24 cellular contexts compared by ENCODE assay signal in the genomic region with DNA sequence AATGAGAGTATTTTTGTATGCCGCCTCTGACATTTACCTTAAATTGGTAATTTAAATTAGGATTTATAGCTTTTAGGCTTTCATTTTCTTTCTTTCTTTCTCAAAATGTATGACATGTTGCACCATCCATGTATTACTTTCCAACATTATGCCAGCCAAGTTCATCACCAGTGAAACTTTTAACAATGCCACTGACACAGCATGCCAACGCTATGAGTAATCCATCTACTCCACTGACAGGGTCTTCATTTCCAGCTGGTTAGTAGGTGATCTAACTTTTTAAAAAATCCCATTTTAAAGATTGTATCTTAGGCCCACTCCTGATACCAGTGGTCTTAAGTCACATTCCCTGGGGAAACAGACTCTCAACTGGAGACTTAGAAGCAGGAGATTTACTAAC. TPM values are rescaled to one million over a fixed set of nuclear protein-coding genes. Genes with fewer than 3 reads are reported as not detected.
A peak's percentile ranks its signal among the peaks of the same experiment; 100 is the strongest.
DNase-seq lines count a peak whose midpoint lies in the region; ATAC-seq and TF ChIP-seq lines count a peak whose summit lies in the region.
"Had no signal": no experiment of that assay in that cellular context is flagged by ENCODE, and none has a peak within 500 bp of the region (broad histone marks: within the 10 kb centered on the region; RNA-seq: fewer than 3 reads in every experiment).

No MANE protein-coding gene starts in this region.

- H3K4me1 Mint-ChIP-seq in nephron progenitor cell = peaks cover 26% of the 10 kb centered on the region
- H3K4me1 Mint-ChIP-seq: activated B cell treated with CpG ODN at 0.5 μM for 24 hours; activated CD4-positive, alpha-beta memory T cell treated with anti-CD3 and anti-CD28 coated beads, Interleukin-2, amount 10 ng/mL, durations not matched to agents 7 days and 5 days; brain had no signal

- no peak overlapping the region for H3K23ac ChIP-seq in mesenchymal stem cell (ENCODE audit: low read length in 2 of 2)

- H3K79me1 ChIP-seq in mesenchymal stem cell (replicated peaks; ENCODE audit: low read length, poor library complexity, severe bottlenecking) = no peaks in the 10 kb centered on the region

- H2BK15ac ChIP-seq in mesenchymal stem cell (ENCODE audit: low read depth, poor library complexity, severe bottlenecking) = no peak overlapping the region

- no peak overlapping the region for H3K4me3 ChIP-seq in AG10803 (ENCODE audit: low read length)
- no peak overlapping the region for H3K4me3 ChIP-seq in mesenchymal stem cell (ENCODE audit: insufficient read depth in 1 of 2, low read depth in 1 of 2, low read length in 2 of 2)
- no peak overlapping the region for H3K4me3 ChIP-seq in vagina
- H3K4me3 ChIP-seq: coronary artery, gastroesophageal sphincter, SJCRH30 had no signal

- H3K27me3 ChIP-seq in mesenchymal stem cell (ENCODE audit: control insufficient read depth in 1 of 2, insufficient read depth in 1 of 2, low read length in 2 of 2) (no peaks in the 10 kb centered on the region), vagina (no peaks in the 10 kb centered on the region)
- H3K27me3 ChIP-seq: gastroesophageal sphincter, SJCRH30 had no signal

- H3K4me2 ChIP-seq in mesenchymal stem cell (ENCODE audit: low read length, poor library complexity, severe bottlenecking) = no peak overlapping the region

- ATAC-seq in HG02884 (IDR thresholded peaks at IDR 0.05; ENCODE audit: unreplicated experiment) = no peak
- no peak for ATAC-seq in GM19035 (IDR thresholded peaks at IDR 0.05; ENCODE audit: unreplicated experiment)
- ATAC-seq: activated naive CD4-positive, alpha-beta T cell treated with anti-CD3 and anti-CD28 coated beads, Interleukin-2, amount 50 U/mL, for 72 hours; gastroesophageal sphincter; left colon had no signal

- intact Hi-C loops in vagina (cut with DNase I) = no loop called here

- no peak overlapping the region for H4K8ac ChIP-seq in mesenchymal stem cell (ENCODE audit: low read length)

- H2BK12ac ChIP-seq in mesenchymal stem cell (ENCODE audit: low read length in 2 of 2) = no peak overlapping the region

- H2AK5ac ChIP-seq in mesenchymal stem cell (ENCODE audit: low read length, severe bottlenecking) = peak overlapping the region; percentile 69

- no peak overlapping the region for H3K4ac ChIP-seq in mesenchymal stem cell (ENCODE audit: low read depth in 1 of 2, low read length in 2 of 2)

- peaks cover 7% of the 10 kb centered on the region for H3K9me3 Mint-ChIP-seq in nephron progenitor cell
- H3K9me3 Mint-ChIP-seq: activated B cell treated with CpG ODN at 0.5 μM for 24 hours; activated CD4-positive, alpha-beta memory T cell treated with anti-CD3 and anti-CD28 coated beads, Interleukin-2, amount 10 ng/mL, durations not matched to agents 7 days and 5 days; activated naive CD4-positive, alpha-beta T cell treated with anti-CD3 and anti-CD28 coated beads, Interleukin-2, amount 50 U/mL, for 72 hours; brain; CD4-positive, alpha-beta T cell had no signal

- peaks cover 4% of the 10 kb centered on the region for H3K27me3 Mint-ChIP-seq in nephron progenitor cell (ENCODE audit: low read depth, poor library complexity)
- H3K27me3 Mint-ChIP-seq: activated B cell treated with CpG ODN at 0.5 μM for 24 hours; activated CD4-positive, alpha-beta memory T cell treated with anti-CD3 and anti-CD28 coated beads, Interleukin-2, amount 10 ng/mL, durations not matched to agents 7 days and 5 days; CD4-positive, alpha-beta T cell had no signal

- no peak overlapping the region for H3K9ac ChIP-seq in mesenchymal stem cell (ENCODE audit: low read length)

- no peak overlapping the region for H2AFZ ChIP-seq in mesenchymal stem cell (ENCODE audit: low read depth, low read length)

- no peak overlapping the region for H3K27ac ChIP-seq in mesenchymal stem cell (ENCODE audit: low read length, poor library complexity, severe bottlenecking)
- no peak overlapping the region for H3K27ac ChIP-seq in vagina
- H3K27ac ChIP-seq: coronary artery, gastroesophageal sphincter, SJCRH30 had no signal

- H3K27ac Mint-ChIP-seq in nephron progenitor cell = no peak overlapping the region
- H3K27ac Mint-ChIP-seq: activated B cell treated with CpG ODN at 0.5 μM for 24 hours; activated CD4-positive, alpha-beta memory T cell treated with anti-CD3 and anti-CD28 coated beads, Interleukin-2, amount 10 ng/mL, durations not matched to agents 7 days and 5 days; activated naive CD4-positive, alpha-beta T cell treated with anti-CD3 and anti-CD28 coated beads, Interleukin-2, amount 50 U/mL, for 72 hours; brain; CD4-positive, alpha-beta T cell had no signal

- H3K4me1 ChIP-seq in mesenchymal stem cell (ENCODE audit: control insufficient read depth, insufficient read depth, low read depth, low read length) (no peaks in the 10 kb centered on the region), vagina (peaks cover 9% of the 10 kb centered on the region)
- H3K4me1 ChIP-seq: gastroesophageal sphincter, SJCRH30 had no signal

- TF ChIP-seq CTCF in AG10803 (conservative IDR thresholded peaks at IDR 0.05; ENCODE audit: low read length) = no peak
- no peak for TF ChIP-seq CTCF in vagina (IDR thresholded peaks at IDR 0.05)
- no peak for TF ChIP-seq CTCF in nephron progenitor cell (IDR thresholded peaks at IDR 0.05)

- peak; percentile 37 for DNase-seq in AG10803 (ENCODE audit: low read depth)
- peak; percentile 82 for DNase-seq in M059J (ENCODE audit: low read depth)
- peak; percentile 11 for DNase-seq in dermis blood vessel endothelial cell
- DNase-seq in mesenchymal stem cell = no peak
- no peak for DNase-seq in vagina (ENCODE audit: extremely low spot score in 2 of 2)
- DNase-seq in nephron progenitor cell = no peak
- DNase-seq: activated B cell treated with CpG ODN at 0.5 μM for 24 hours; activated CD4-positive, alpha-beta memory T cell treated with anti-CD3 and anti-CD28 coated beads, Interleukin-2, amount 10 ng/mL, durations not matched to agents 7 days and 5 days; activated T-cell treated with anti-CD3 and anti-CD28 coated beads, Interleukin-2, amount 50 U/mL, for 48 hours; CD4-positive, alpha-beta T cell; KBM-7; left colon; NCI-H1092; NCI-H2081 treated with DMSO at 0.1 percent for 48 hours; NCI-H526; SJCRH30; stimulated activated CD8-positive, alpha-beta memory T cell treated with anti-CD3 and anti-CD28 coated beads, Interleukin-4, amount 100 ng/mL, for 48 hours; T-helper 2 cell had no signal

- H3K9me3 ChIP-seq in mesenchymal stem cell (ENCODE audit: control insufficient read depth, low read length) (no peaks in the 10 kb centered on the region), vagina (no peaks in the 10 kb centered on the region)
- H3K9me3 ChIP-seq: gastroesophageal sphincter, SJCRH30 had no signal

- H3K4me3 Mint-ChIP-seq in nephron progenitor cell = no peak overlapping the region
- H3K4me3 Mint-ChIP-seq: activated B cell treated with CpG ODN at 0.5 μM for 24 hours; activated CD4-positive, alpha-beta memory T cell treated with anti-CD3 and anti-CD28 coated beads, Interleukin-2, amount 10 ng/mL, durations not matched to agents 7 days and 5 days; brain; CD4-positive, alpha-beta T cell had no signal

- no peak overlapping the region for H2BK5ac ChIP-seq in mesenchymal stem cell (ENCODE audit: low read depth, low read length, poor library complexity, severe bottlenecking)

- no CpG with 5 or more reads among the region's 2 CpGs for WGBS in mesenchymal stem cell

- H3K36me3 ChIP-seq in mesenchymal stem cell (ENCODE audit: control insufficient read depth in 1 of 2, insufficient read depth in 2 of 2, low read depth in 1 of 2, low read length in 2 of 2) (no peaks in the 10 kb centered on the region), vagina (no peaks in the 10 kb centered on the region)
- H3K36me3 ChIP-seq: gastroesophageal sphincter, SJCRH30 had no signal

- H3K18ac ChIP-seq in mesenchymal stem cell (ENCODE audit: low read depth in 1 of 2, low read length in 2 of 2) = no peak overlapping the region

- H4K91ac ChIP-seq in mesenchymal stem cell (ENCODE audit: low read length) = no peak overlapping the region

- H3K36me3 Mint-ChIP-seq in nephron progenitor cell (ENCODE audit: low read depth) = no peaks in the 10 kb centered on the region
- H3K36me3 Mint-ChIP-seq: activated naive CD4-positive, alpha-beta T cell treated with anti-CD3 and anti-CD28 coated beads, Interleukin-2, amount 50 U/mL, for 72 hours; brain had no signal

- no peak for TF ChIP-seq POLR2A in vagina (IDR thresholded peaks at IDR 0.05)

- H3K14ac ChIP-seq in mesenchymal stem cell (ENCODE audit: low read length in 2 of 2) = no peak overlapping the region

- H2BK120ac ChIP-seq in mesenchymal stem cell (ENCODE audit: low read depth, low read length) = no peak overlapping the region

RNA-seq across cellular contexts. Expression of gene CLDN16, which starts 21.8 kb away (rescaled TPM):
- total RNA-seq in M059J (2014; rRNA removed; shearing (Covaris generic)) = not detected in 2 replicates
- total RNA-seq in dermis blood vessel endothelial cell (0.09 and 0.34 TPM in 2 replicates), vagina (0.49 TPM)
- polyA plus RNA-seq in mesenchymal stem cell (2013, experiment 1 of 2) = 0.03 TPM
- polyA plus RNA-seq in mesenchymal stem cell (2013, experiment 2 of 2) = 0.10 TPM
- total RNA-seq: activated B cell treated with CpG ODN at 0.5 μM for 24 hours; activated CD4-positive, alpha-beta memory T cell treated with anti-CD3 and anti-CD28 coated beads, Interleukin-2, amount 10 ng/mL, durations not matched to agents 7 days and 5 days; activated naive CD4-positive, alpha-beta T cell treated with anti-CD3 and anti-CD28 coated beads, Interleukin-2, amount 50 U/mL, for 72 hours; CD4-positive, alpha-beta T cell; gastroesophageal sphincter; SJCRH30 had no signal

RNA-seq across cellular contexts. Expression of gene CLDN1, which starts 43.9 kb away (rescaled TPM):
- total RNA-seq in M059J (2014; rRNA removed; shearing (Covaris generic)) = 1.5 and 1.8 TPM in 2 replicates
- total RNA-seq in dermis blood vessel endothelial cell = 0.68 and 0.79 TPM in 2 replicates
- polyA plus RNA-seq in mesenchymal stem cell (2013, experiment 1 of 2) = 13.4 TPM
- polyA plus RNA-seq in mesenchymal stem cell (2013, experiment 2 of 2) = 14.1 TPM
- total RNA-seq in vagina = 48.6 TPM
- total RNA-seq: activated B cell treated with CpG ODN at 0.5 μM for 24 hours; activated CD4-positive, alpha-beta memory T cell treated with anti-CD3 and anti-CD28 coated beads, Interleukin-2, amount 10 ng/mL, durations not matched to agents 7 days and 5 days had no signal

Comparison
In these comparisons a context has a peak if more than half of its experiments do, and no peak if none do; other contexts are left out.
1. DNase-seq: peak in AG10803 (single experiment), M059J (single experiment) and dermis blood vessel endothelial cell (single experiment); none in mesenchymal stem cell (single experiment), vagina (0 of 2) and nephron progenitor cell (single experiment).
2. RNA of gene CLDN1, which starts 43.9 kb away (total RNA-seq): 48.6 TPM in vagina (single experiment); 1.5 to 1.8 TPM in M059J and 0.68 to 0.79 TPM in dermis blood vessel endothelial cell; every median in the first group is over 10 times any median in the second.